ENCODE assay signal across 7 cellular contexts in the genomic region with DNA sequence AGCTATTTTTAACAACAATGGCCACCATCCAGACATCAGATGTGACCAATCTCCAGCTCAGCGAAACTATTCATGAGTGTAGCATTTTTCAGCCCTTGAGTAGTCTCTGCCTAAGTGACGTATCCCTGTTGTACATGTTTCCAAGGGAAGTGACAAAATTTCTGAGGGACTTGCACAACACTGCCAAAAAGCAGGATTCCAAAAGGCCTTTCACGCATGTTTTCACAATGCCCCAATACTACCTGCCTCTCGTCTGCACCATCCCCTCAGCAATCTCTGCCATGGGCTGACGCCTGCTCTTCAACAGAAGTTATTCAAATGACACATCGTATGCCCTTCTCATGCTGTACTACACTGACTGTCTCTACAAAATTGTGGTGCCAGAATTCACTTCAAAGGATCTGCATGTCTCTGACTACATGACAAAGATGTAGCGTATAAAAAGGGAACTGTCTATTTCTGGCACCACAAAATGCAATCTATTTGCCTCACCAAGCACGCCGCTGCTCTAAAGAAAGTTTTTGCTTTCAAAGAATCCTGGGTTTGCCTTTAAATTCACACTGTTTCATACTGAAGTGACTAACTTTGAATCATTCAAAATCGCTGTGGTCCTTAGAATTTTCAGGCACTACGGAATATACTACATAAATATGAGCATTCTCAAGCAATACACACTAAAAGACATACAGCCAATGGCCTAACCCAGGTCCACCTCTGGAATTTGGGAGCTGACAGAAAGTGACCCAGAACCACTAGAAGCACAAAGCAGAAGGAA. TPM values are rescaled to one million over a fixed set of nuclear protein-coding genes. Genes with fewer than 3 reads are reported as not detected.
DNase-seq lines count a peak whose midpoint lies in the region; ATAC-seq and TF ChIP-seq lines count a peak whose summit lies in the region.

No MANE protein-coding gene starts in this region.

- peak; percentile 61 to 75 (median 71) for ATAC-seq in T-cell (replicated peaks in 1 of 4)

- POLR2A ChIA-PET in T-cell (lab: Charles Lee): interaction anchor here in 1 of 2 donors (0.5 kb wide), 1 partner anchor 18 kb away, joined by 3 read pairs; no protein-coding TSS in a partner anchor

- H3K4me1 Mint-ChIP-seq in T-cell: peaks cover 86 to 90% (median 86%) of the 10 kb centered on the region in 3 donors

- no peaks in the 10 kb centered on the region for H3K27me3 Mint-ChIP-seq in T-cell

- H3K27ac Mint-ChIP-seq in T-cell: peak overlapping the region; percentile 53 to 58

- peak; percentile 95 for DNase-seq in HCEC 1CT
- DNase-seq in T-cell: peak in 2 of 34 experiments; percentile 19 to 22
- DNase-seq in foreskin fibroblast: peak; percentile 92 to 95
- peak; percentile 89 for DNase-seq in skeletal muscle cell (ENCODE audit: low read depth)
- DNase-seq in NCI-H1417 treated with DMSO at 0.1 percent for 48 hours (lab: John Stamatoyannopoulos, UW): no peak
- DNase-seq in ecto neural progenitor cell (ENCODE audit: low spot score): no peak
- no peak for DNase-seq in NCI-H2196 (lab: John Stamatoyannopoulos, UW; ENCODE audit: unreplicated experiment)

- CTCF ChIA-PET in T-cell (lab: Charles Lee): interaction anchor here in 1 of 2 donors (0.6 kb wide), 1 partner anchor 33 kb away, joined by 6 read pairs; a partner anchor contains a TSS

- peaks cover 3 to 13% (median 5%) of the 10 kb centered on the region in 3 donors for H3K9me3 Mint-ChIP-seq in T-cell

- H3K36me3 Mint-ChIP-seq in T-cell: peaks cover 25% of the 10 kb centered on the region

- H3K4me3 Mint-ChIP-seq in T-cell: peak overlapping the region in 2 of 3 donors; percentile 31 to 46

- H3K4me3 ChIP-seq in foreskin fibroblast (ENCODE audit: low read depth in 1 of 2, low read length in 2 of 2): peak overlapping the region in 1 of 2 donors; percentile 40
- peak overlapping the region; percentile 7 for H3K4me3 ChIP-seq in skeletal muscle cell (ENCODE audit: low read depth, low read length)

- no peak for TF ChIP-seq CTCF in foreskin fibroblast (IDR thresholded peaks at IDR 0.05; ENCODE audit: low read depth, low read length)

RNA-seq across cellular contexts. Expression of a gene that starts 32.9 kb away (rescaled TPM):
- 100 to 1,000 TPM; 272 to 323 (median 288) TPM for total RNA-seq in T-cell

Comparison
In these comparisons a context has a peak if more than half of its experiments do, and no peak if none do; other contexts are left out.
1. DNase-seq: peak in HCEC 1CT (single experiment), foreskin fibroblast (2 of 2) and skeletal muscle cell (single experiment); none in NCI-H1417 treated with DMSO at 0.1 percent for 48 hours (single experiment), ecto neural progenitor cell (single experiment) and NCI-H2196 (single experiment).